In the genomic region with DNA sequence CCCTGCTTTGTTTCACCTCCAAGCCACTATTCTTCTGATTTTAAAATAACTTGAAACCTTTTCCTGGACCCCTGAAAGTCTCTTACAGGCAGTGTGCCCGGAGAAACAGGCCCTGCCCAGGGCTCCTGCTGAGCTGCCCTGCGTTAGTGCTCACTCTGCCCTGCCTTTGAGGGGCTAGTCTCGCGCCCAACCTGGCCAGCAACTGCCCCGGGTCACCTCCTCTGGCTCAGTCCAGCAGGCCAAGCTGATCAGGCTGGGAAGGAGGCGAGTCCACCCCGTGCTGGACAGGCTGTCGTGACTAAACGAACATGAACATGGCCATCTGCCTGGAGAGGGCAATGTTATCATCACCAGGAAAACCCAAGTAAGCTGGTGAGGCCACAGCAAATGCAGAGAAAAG, we compare ENCODE assay signal across 29 cellular contexts.
"Had no signal": no experiment of that assay in that cellular context is flagged by ENCODE, and none has a peak within 500 bp of the region (broad histone marks: within the 10 kb centered on the region; RNA-seq: fewer than 3 reads in every experiment).

No MANE protein-coding gene starts in this region.

- H3K36me3 ChIP-seq: ascending aorta, esophagus muscularis mucosa, gastrocnemius medialis, heart left ventricle had no signal

- H3K9me3 Mint-ChIP-seq: activated CD4-positive, alpha-beta memory T cell treated with anti-CD3 and anti-CD28 coated beads, Interleukin-2, amount 10 ng/mL, durations not matched to agents 7 days and 5 days; activated CD4-positive, alpha-beta T cell treated with anti-CD3 and anti-CD28 coated beads, Interleukin-2, amount 10 ng/mL, durations not matched to agents 7 days and 5 days; activated naive CD4-positive, alpha-beta T cell treated with anti-CD3 and anti-CD28 coated beads, Interleukin-2, amount 10 ng/mL, durations not matched to agents 7 days and 5 days; activated naive CD4-positive, alpha-beta T cell treated with anti-CD3 and anti-CD28 coated beads, Interleukin-2, amount 50 U/mL, for 72 hours; activated naive CD8-positive, alpha-beta T cell treated with anti-CD3 and anti-CD28 coated beads, Interleukin-2, amount 10 ng/mL, durations not matched to agents 7 days and 5 days; activated T-cell treated with anti-CD3 and anti-CD28 coated beads, Interleukin-2, amount 50 U/mL, for 24 hours; activated T-cell treated with anti-CD3 and anti-CD28 coated beads, Interleukin-2, amount 50 U/mL, for 72 hours; central memory CD8-positive, alpha-beta T cell; effector memory CD8-positive, alpha-beta T cell; WTC11 had no signal

- H3K36me3 Mint-ChIP-seq: activated naive CD4-positive, alpha-beta T cell treated with anti-CD3 and anti-CD28 coated beads, Interleukin-2, amount 10 ng/mL, durations not matched to agents 7 days and 5 days; activated naive CD4-positive, alpha-beta T cell treated with anti-CD3 and anti-CD28 coated beads, Interleukin-2, amount 50 U/mL, for 72 hours; activated naive CD8-positive, alpha-beta T cell treated with anti-CD3 and anti-CD28 coated beads, Interleukin-2, amount 10 ng/mL, durations not matched to agents 7 days and 5 days; brain; WTC11 had no signal

- H3K27ac Mint-ChIP-seq: activated CD4-positive, alpha-beta memory T cell treated with anti-CD3 and anti-CD28 coated beads, Interleukin-2, amount 10 ng/mL, durations not matched to agents 7 days and 5 days; activated CD4-positive, alpha-beta T cell treated with anti-CD3 and anti-CD28 coated beads, Interleukin-2, amount 10 ng/mL, durations not matched to agents 7 days and 5 days; activated naive CD4-positive, alpha-beta T cell treated with anti-CD3 and anti-CD28 coated beads, Interleukin-2, amount 10 ng/mL, durations not matched to agents 7 days and 5 days; activated naive CD4-positive, alpha-beta T cell treated with anti-CD3 and anti-CD28 coated beads, Interleukin-2, amount 50 U/mL, for 72 hours; activated naive CD8-positive, alpha-beta T cell treated with anti-CD3 and anti-CD28 coated beads, Interleukin-2, amount 10 ng/mL, durations not matched to agents 7 days and 5 days; activated T-cell treated with anti-CD3 and anti-CD28 coated beads, Interleukin-2, amount 50 U/mL, for 24 hours; activated T-cell treated with anti-CD3 and anti-CD28 coated beads, Interleukin-2, amount 50 U/mL, for 72 hours; effector memory CD8-positive, alpha-beta T cell; WTC11 had no signal

- H3K27me3 ChIP-seq: ascending aorta, esophagus muscularis mucosa, gastrocnemius medialis, heart left ventricle had no signal

- H3K4me3 Mint-ChIP-seq: activated CD4-positive, alpha-beta memory T cell treated with anti-CD3 and anti-CD28 coated beads, Interleukin-2, amount 10 ng/mL, durations not matched to agents 7 days and 5 days; activated CD4-positive, alpha-beta T cell treated with anti-CD3 and anti-CD28 coated beads, Interleukin-2, amount 10 ng/mL, durations not matched to agents 7 days and 5 days; activated naive CD4-positive, alpha-beta T cell treated with anti-CD3 and anti-CD28 coated beads, Interleukin-2, amount 10 ng/mL, durations not matched to agents 7 days and 5 days; activated naive CD8-positive, alpha-beta T cell treated with anti-CD3 and anti-CD28 coated beads, Interleukin-2, amount 10 ng/mL, durations not matched to agents 7 days and 5 days; activated T-cell treated with anti-CD3 and anti-CD28 coated beads, Interleukin-2, amount 50 U/mL, for 24 hours; activated T-cell treated with anti-CD3 and anti-CD28 coated beads, Interleukin-2, amount 50 U/mL, for 72 hours; brain; central memory CD8-positive, alpha-beta T cell; effector memory CD8-positive, alpha-beta T cell; WTC11 had no signal

- H3K9me3 ChIP-seq: ascending aorta, esophagus muscularis mucosa, gastrocnemius medialis, heart left ventricle had no signal

- ATAC-seq: activated naive CD4-positive, alpha-beta T cell treated with anti-CD3 and anti-CD28 coated beads, Interleukin-2, amount 50 U/mL, for 72 hours; activated T-cell treated with anti-CD3 and anti-CD28 coated beads, Interleukin-2, amount 50 U/mL, for 72 hours; effector memory CD8-positive, alpha-beta T cell; foreskin keratinocyte; gastrocnemius medialis; heart left ventricle; WTC11 had no signal

- DNase-seq: activated CD4-positive, alpha-beta memory T cell treated with anti-CD3 and anti-CD28 coated beads, Interleukin-2, amount 10 ng/mL, durations not matched to agents 7 days and 5 days; activated CD4-positive, alpha-beta T cell treated with anti-CD3 and anti-CD28 coated beads for 1 hour; activated CD4-positive, alpha-beta T cell treated with anti-CD3 and anti-CD28 coated beads for 4 hours; activated CD4-positive, alpha-beta T cell treated with anti-CD3 and anti-CD28 coated beads, Interleukin-2, amount 10 ng/mL, durations not matched to agents 7 days and 5 days; activated CD4-positive, alpha-beta T cell treated with anti-CD3 and anti-CD28 coated beads, Interleukin-2, amount 50 U/mL, for 4 hours; activated CD8-positive, alpha-beta memory T cell treated with anti-CD3 and anti-CD28 coated beads, Interleukin-2, amount 50 U/mL, for 48 hours; activated gamma-delta T cell; activated naive CD4-positive, alpha-beta T cell; activated naive CD4-positive, alpha-beta T cell treated with anti-CD3 and anti-CD28 coated beads, Interleukin-2, amount 10 ng/mL, durations not matched to agents 7 days and 5 days; activated naive CD8-positive, alpha-beta T cell treated with anti-CD3 and anti-CD28 coated beads, Interleukin-2, amount 10 ng/mL, durations not matched to agents 7 days and 5 days; activated T-cell treated with anti-CD3 and anti-CD28 coated beads for 4 hours; activated T-cell treated with anti-CD3 and anti-CD28 coated beads, Interleukin-2, amount 50 U/mL, for 24 hours; activated T-cell treated with anti-CD3 and anti-CD28 coated beads, Interleukin-2, amount 50 U/mL, for 72 hours; cortex of kidney; dermis blood vessel endothelial cell; effector CD4-positive, alpha-beta T cell; effector memory CD8-positive, alpha-beta T cell; erythroblast; foreskin keratinocyte; gastrocnemius medialis; glutamatergic neuron; heart left ventricle; T-helper 2 cell had no signal

- H3K27me3 Mint-ChIP-seq: activated CD4-positive, alpha-beta memory T cell treated with anti-CD3 and anti-CD28 coated beads, Interleukin-2, amount 10 ng/mL, durations not matched to agents 7 days and 5 days; activated naive CD8-positive, alpha-beta T cell treated with anti-CD3 and anti-CD28 coated beads, Interleukin-2, amount 10 ng/mL, durations not matched to agents 7 days and 5 days had no signal

- H3K4me1 ChIP-seq: ascending aorta, esophagus muscularis mucosa, foreskin keratinocyte, gastrocnemius medialis had no signal

- H3K4me1 Mint-ChIP-seq: activated CD4-positive, alpha-beta memory T cell treated with anti-CD3 and anti-CD28 coated beads, Interleukin-2, amount 10 ng/mL, durations not matched to agents 7 days and 5 days; activated CD4-positive, alpha-beta T cell treated with anti-CD3 and anti-CD28 coated beads, Interleukin-2, amount 10 ng/mL, durations not matched to agents 7 days and 5 days; activated naive CD4-positive, alpha-beta T cell treated with anti-CD3 and anti-CD28 coated beads, Interleukin-2, amount 10 ng/mL, durations not matched to agents 7 days and 5 days; activated naive CD8-positive, alpha-beta T cell treated with anti-CD3 and anti-CD28 coated beads, Interleukin-2, amount 10 ng/mL, durations not matched to agents 7 days and 5 days; central memory CD8-positive, alpha-beta T cell had no signal

- H3K27ac ChIP-seq: ascending aorta, esophagus muscularis mucosa, foreskin keratinocyte, gastrocnemius medialis, heart left ventricle had no signal

- H3K4me3 ChIP-seq: ascending aorta, esophagus muscularis mucosa, gastrocnemius medialis, heart left ventricle had no signal
